3 cellular contexts compared by ENCODE assay signal in genomic region chr1:75449998-75450397, GRCh38.
TF ChIP-seq lines count a peak whose summit lies in the region.

No MANE protein-coding gene starts in this region.

TF ChIP-seq in SK-N-SH treated with all-trans-retinoic acid at 6 μM for 48 hours, 23 proteins besides CTCF, POLR2A, EP300 and RAD21 (continued from another document):
- TF ChIP-seq, protein P1, sequence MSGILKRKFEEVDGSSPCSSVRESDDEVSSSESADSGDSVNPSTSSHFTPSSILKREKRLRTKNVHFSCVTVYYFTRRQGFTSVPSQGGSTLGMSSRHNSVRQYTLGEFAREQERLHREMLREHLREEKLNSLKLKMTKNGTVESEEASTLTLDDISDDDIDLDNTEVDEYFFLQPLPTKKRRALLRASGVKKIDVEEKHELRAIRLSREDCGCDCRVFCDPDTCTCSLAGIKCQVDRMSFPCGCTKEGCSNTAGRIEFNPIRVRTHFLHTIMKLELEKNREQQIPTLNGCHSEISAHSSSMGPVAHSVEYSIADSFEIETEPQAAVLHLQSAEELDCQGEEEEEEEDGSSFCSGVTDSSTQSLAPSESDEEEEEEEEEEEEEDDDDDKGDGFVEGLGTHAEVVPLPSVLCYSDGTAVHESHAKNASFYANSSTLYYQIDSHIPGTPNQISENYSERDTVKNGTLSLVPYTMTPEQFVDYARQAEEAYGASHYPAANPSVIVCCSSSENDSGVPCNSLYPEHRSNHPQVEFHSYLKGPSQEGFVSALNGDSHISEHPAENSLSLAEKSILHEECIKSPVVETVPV (CRISPR knock-in tag; IDR thresholded peaks at IDR 0.05): no peak
- TF ChIP-seq CSDC2 (CRISPR knock-in tag; IDR thresholded peaks at IDR 0.05) (no peak), TOX (CRISPR knock-in tag; IDR thresholded peaks at IDR 0.05; ENCODE audit: borderline replicate concordance) (no peak), RARB (CRISPR knock-in tag; IDR thresholded peaks at IDR 0.05) (no peak), ZC3H10 (CRISPR knock-in tag; IDR thresholded peaks at IDR 0.05) (no peak), ZNF8 (CRISPR knock-in tag; IDR thresholded peaks at IDR 0.05) (no peak), ZFP3 (CRISPR knock-in tag; IDR thresholded peaks at IDR 0.05) (no peak), ZNF70 (CRISPR knock-in tag; IDR thresholded peaks at IDR 0.05) (no peak)
- TF ChIP-seq, protein P2, sequence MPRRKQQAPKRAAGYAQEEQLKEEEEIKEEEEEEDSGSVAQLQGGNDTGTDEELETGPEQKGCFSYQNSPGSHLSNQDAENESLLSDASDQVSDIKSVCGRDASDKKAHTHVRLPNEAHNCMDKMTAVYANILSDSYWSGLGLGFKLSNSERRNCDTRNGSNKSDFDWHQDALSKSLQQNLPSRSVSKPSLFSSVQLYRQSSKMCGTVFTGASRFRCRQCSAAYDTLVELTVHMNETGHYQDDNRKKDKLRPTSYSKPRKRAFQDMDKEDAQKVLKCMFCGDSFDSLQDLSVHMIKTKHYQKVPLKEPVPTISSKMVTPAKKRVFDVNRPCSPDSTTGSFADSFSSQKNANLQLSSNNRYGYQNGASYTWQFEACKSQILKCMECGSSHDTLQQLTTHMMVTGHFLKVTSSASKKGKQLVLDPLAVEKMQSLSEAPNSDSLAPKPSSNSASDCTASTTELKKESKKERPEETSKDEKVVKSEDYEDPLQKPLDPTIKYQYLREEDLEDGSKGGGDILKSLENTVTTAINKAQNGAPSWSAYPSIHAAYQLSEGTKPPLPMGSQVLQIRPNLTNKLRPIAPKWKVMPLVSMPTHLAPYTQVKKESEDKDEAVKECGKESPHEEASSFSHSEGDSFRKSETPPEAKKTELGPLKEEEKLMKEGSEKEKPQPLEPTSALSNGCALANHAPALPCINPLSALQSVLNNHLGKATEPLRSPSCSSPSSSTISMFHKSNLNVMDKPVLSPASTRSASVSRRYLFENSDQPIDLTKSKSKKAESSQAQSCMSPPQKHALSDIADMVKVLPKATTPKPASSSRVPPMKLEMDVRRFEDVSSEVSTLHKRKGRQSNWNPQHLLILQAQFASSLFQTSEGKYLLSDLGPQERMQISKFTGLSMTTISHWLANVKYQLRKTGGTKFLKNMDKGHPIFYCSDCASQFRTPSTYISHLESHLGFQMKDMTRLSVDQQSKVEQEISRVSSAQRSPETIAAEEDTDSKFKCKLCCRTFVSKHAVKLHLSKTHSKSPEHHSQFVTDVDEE (CRISPR knock-in tag; IDR thresholded peaks at IDR 0.05): no peak
TF ChIP-seq in SK-N-SH treated with all-trans-retinoic acid at 6 μM for 48 hours: peak in this region for 0.

TF ChIP-seq in SK-N-SH, 30 proteins besides CTCF, POLR2A, EP300 and RAD21 (continued from another document):
- no peak for TF ChIP-seq TEAD4 (IDR thresholded peaks at IDR 0.05; ENCODE audit: borderline replicate concordance, insufficient read depth)
- TF ChIP-seq NRF1 (IDR thresholded peaks at IDR 0.05; ENCODE audit: low read depth, low read length): no peak
- TF ChIP-seq MXI1 (IDR thresholded peaks at IDR 0.05; ENCODE audit: low read depth, low read length): no peak
- TF ChIP-seq SIN3A (IDR thresholded peaks at IDR 0.05; ENCODE audit: borderline replicate concordance, low read depth, low read length): no peak
- TF ChIP-seq, protein P3, sequence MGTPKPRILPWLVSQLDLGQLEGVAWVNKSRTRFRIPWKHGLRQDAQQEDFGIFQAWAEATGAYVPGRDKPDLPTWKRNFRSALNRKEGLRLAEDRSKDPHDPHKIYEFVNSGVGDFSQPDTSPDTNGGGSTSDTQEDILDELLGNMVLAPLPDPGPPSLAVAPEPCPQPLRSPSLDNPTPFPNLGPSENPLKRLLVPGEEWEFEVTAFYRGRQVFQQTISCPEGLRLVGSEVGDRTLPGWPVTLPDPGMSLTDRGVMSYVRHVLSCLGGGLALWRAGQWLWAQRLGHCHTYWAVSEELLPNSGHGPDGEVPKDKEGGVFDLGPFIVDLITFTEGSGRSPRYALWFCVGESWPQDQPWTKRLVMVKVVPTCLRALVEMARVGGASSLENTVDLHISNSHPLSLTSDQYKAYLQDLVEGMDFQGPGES (IDR thresholded peaks at IDR 0.05; ENCODE audit: low read depth, low read length): no peak
- TF ChIP-seq REST (IDR thresholded peaks at IDR 0.05; ENCODE audit: low read depth, low read length): no peak
- no peak for TF ChIP-seq JUND (IDR thresholded peaks at IDR 0.05)

TF ChIP-seq in K562, 482 proteins besides CTCF, POLR2A, EP300 and RAD21 (continues in another document):
- TF ChIP-seq, protein P4, sequence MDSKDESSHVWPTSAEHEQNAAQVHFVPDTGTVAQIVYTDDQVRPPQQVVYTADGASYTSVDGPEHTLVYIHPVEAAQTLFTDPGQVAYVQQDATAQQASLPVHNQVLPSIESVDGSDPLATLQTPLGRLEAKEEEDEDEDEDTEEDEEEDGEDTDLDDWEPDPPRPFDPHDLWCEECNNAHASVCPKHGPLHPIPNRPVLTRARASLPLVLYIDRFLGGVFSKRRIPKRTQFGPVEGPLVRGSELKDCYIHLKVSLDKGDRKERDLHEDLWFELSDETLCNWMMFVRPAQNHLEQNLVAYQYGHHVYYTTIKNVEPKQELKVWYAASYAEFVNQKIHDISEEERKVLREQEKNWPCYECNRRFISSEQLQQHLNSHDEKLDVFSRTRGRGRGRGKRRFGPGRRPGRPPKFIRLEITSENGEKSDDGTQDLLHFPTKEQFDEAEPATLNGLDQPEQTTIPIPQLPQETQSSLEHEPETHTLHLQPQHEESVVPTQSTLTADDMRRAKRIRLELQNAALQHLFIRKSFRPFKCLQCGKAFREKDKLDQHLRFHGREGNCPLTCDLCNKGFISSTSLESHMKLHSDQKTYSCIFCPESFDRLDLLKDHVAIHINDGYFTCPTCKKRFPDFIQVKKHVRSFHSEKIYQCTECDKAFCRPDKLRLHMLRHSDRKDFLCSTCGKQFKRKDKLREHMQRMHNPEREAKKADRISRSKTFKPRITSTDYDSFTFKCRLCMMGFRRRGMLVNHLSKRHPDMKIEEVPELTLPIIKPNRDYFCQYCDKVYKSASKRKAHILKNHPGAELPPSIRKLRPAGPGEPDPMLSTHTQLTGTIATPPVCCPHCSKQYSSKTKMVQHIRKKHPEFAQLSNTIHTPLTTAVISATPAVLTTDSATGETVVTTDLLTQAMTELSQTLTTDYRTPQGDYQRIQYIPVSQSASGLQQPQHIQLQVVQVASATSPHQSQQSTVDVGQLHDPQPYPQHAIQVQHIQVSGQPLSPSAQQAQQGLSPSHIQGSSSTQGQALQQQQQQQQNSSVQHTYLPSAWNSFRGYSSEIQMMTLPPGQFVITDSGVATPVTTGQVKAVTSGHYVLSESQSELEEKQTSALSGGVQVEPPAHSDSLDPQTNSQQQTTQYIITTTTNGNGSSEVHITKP (IDR thresholded peaks at IDR 0.05; ENCODE audit: partially characterized antibody): no peak
- TF ChIP-seq ZNF282 (CRISPR knock-in tag; IDR thresholded peaks at IDR 0.05) (no peak), ZNF408 (CRISPR knock-in tag; IDR thresholded peaks at IDR 0.05; ENCODE audit: low read depth) (no peak), ATF3 (IDR thresholded peaks at IDR 0.05) (peak; percentile 59; the same call in 1 of the 2 replicates), ATF3 (CRISPR knock-in tag; conservative IDR thresholded peaks at IDR 0.05) (no peak), SMARCE1 (IDR thresholded peaks at IDR 0.05) (peak; percentile 49; the same call in 1 of the 2 replicates), CGGBP1 (CRISPR knock-in tag; IDR thresholded peaks at IDR 0.05) (no peak), BDP1 (IDR thresholded peaks at IDR 0.05; ENCODE audit: insufficient read depth, insufficient read length) (no peak), CREB1 (IDR thresholded peaks at IDR 0.05) (no peak), CREB1 (CRISPR knock-in tag; IDR thresholded peaks at IDR 0.05) (no peak), ATF7 (IDR thresholded peaks at IDR 0.05) (no peak), PURB (CRISPR knock-in tag; IDR thresholded peaks at IDR 0.05; ENCODE audit: low read depth) (no peak), BHLHE40 (IDR thresholded peaks at IDR 0.05; ENCODE audit: low read length) (peak; percentile 33; the same call in 1 of the 2 replicates), GATAD2A (IDR thresholded peaks at IDR 0.05) (0 out of 2 replicates have a peak, but pooled peaks have one; percentile 43), POLR2AphosphoS5 (IDR thresholded peaks at IDR 0.05; ENCODE audit: control insufficient read depth, insufficient read depth, low read depth, low read length) (no peak), SAP30 (IDR thresholded peaks at IDR 0.05; ENCODE audit: borderline replicate concordance, insufficient read depth, low read depth, low read length, poor library complexity, severe bottlenecking) (no peak), ZSCAN32 (CRISPR knock-in tag; IDR thresholded peaks at IDR 0.05) (0 out of 2 replicates have a peak, but pooled peaks have one; percentile 40), ARID1B (IDR thresholded peaks at IDR 0.05) (peak; percentile 38; the same call in 1 of the 2 replicates), FOSL1 (tag; conservative IDR thresholded peaks at IDR 0.05) (peak; percentile 93), ELF2 (CRISPR knock-in tag; IDR thresholded peaks at IDR 0.05) (no peak), ZNF431 (CRISPR knock-in tag; IDR thresholded peaks at IDR 0.05) (no peak), ZBTB11 (CRISPR knock-in tag; IDR thresholded peaks at IDR 0.05) (no peak), ZNF740 (CRISPR knock-in tag; IDR thresholded peaks at IDR 0.05) (no peak), ZNF740 (tag; IDR thresholded peaks at IDR 0.05) (no peak), JUN (IDR thresholded peaks at IDR 0.05; ENCODE audit: borderline replicate concordance, low read depth, low read length) (peak; percentile 74), JUN (CRISPR knock-in tag; IDR thresholded peaks at IDR 0.05; ENCODE audit: borderline replicate concordance) (no peak), ESRRA (IDR thresholded peaks at IDR 0.05; ENCODE audit: borderline replicate concordance, low read depth) (peak; percentile 25; the same call in 1 of the 2 replicates), DPF2 (IDR thresholded peaks at IDR 0.05) (peak; percentile 29; the same call in 1 of the 2 replicates), SMARCA4 (IDR thresholded peaks at IDR 0.05) (peak; percentile 60; the same call in 1 of the 2 replicates)
- TF ChIP-seq, protein P5, sequence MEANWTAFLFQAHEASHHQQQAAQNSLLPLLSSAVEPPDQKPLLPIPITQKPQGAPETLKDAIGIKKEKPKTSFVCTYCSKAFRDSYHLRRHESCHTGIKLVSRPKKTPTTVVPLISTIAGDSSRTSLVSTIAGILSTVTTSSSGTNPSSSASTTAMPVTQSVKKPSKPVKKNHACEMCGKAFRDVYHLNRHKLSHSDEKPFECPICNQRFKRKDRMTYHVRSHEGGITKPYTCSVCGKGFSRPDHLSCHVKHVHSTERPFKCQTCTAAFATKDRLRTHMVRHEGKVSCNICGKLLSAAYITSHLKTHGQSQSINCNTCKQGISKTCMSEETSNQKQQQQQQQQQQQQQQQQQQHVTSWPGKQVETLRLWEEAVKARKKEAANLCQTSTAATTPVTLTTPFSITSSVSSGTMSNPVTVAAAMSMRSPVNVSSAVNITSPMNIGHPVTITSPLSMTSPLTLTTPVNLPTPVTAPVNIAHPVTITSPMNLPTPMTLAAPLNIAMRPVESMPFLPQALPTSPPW (CRISPR knock-in tag; IDR thresholded peaks at IDR 0.05): peak; percentile 36; the same call in 1 of the 2 replicates
- TF ChIP-seq, protein P6, sequence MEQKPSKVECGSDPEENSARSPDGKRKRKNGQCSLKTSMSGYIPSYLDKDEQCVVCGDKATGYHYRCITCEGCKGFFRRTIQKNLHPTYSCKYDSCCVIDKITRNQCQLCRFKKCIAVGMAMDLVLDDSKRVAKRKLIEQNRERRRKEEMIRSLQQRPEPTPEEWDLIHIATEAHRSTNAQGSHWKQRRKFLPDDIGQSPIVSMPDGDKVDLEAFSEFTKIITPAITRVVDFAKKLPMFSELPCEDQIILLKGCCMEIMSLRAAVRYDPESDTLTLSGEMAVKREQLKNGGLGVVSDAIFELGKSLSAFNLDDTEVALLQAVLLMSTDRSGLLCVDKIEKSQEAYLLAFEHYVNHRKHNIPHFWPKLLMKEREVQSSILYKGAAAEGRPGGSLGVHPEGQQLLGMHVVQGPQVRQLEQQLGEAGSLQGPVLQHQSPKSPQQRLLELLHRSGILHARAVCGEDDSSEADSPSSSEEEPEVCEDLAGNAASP (IDR thresholded peaks at IDR 0.05): no peak
